In genomic region chrX:16305187-16305586, GRCh38 we compare ENCODE assay signal across 33 cellular contexts.
"Had no signal": no experiment of that assay in that cellular context is flagged by ENCODE, and none has a peak within 500 bp of the region (broad histone marks: within the 10 kb centered on the region; RNA-seq: fewer than 3 reads in every experiment).

No MANE protein-coding gene starts in this region.

- H3K4me1 ChIP-seq: pancreas, prostate gland had no signal

- H3K27ac ChIP-seq: pancreas, prostate gland, skin epidermis, thoracic aorta, VCaP had no signal

- H3K9me3 Mint-ChIP-seq: activated naive CD4-positive, alpha-beta T cell treated with anti-CD3 and anti-CD28 coated beads, Interleukin-2, amount 50 U/mL, for 24 hours; activated naive CD8-positive, alpha-beta T cell treated with anti-CD3 and anti-CD28 coated beads, Interleukin-2, amount 50 U/mL, for 24 hours; activated T-cell treated with anti-CD3 and anti-CD28 coated beads, Interleukin-2, amount 50 U/mL, for 4 hours; activated T-helper 2 cell treated with anti-CD3 and anti-CD28 coated beads, Interferon-gamma antibody, Interleukin-2, Interleukin-4, amounts not matched to agents 10 μg/mL and 5 μg/mL and 100 μg/mL, durations not matched to agents 14 hours and 24 hours and 36 hours; nephron progenitor cell; stimulated activated effector memory CD8-positive, alpha-beta T cell treated with anti-CD3 and anti-CD28 coated beads, Interleukin-12 subunit alpha, Interleukin-12 subunit beta, amount 100 ng/mL, for 72 hours; stimulated activated naive CD8-positive, alpha-beta T cell treated with anti-CD3 and anti-CD28 coated beads, Interleukin-15, Interleukin-2, amounts not matched to agents 100 ng/mL and 50 ng/mL, for 24 hours had no signal

- H3K4me3 Mint-ChIP-seq: activated naive CD4-positive, alpha-beta T cell treated with anti-CD3 and anti-CD28 coated beads, Interleukin-2, amount 50 U/mL, for 24 hours; activated naive CD8-positive, alpha-beta T cell treated with anti-CD3 and anti-CD28 coated beads, Interleukin-2, amount 50 U/mL, for 24 hours; activated T-cell treated with anti-CD3 and anti-CD28 coated beads, Interleukin-2, amount 50 U/mL, for 4 hours; naive B cell; nephron progenitor cell; stimulated activated effector memory CD8-positive, alpha-beta T cell treated with anti-CD3 and anti-CD28 coated beads, Interleukin-12 subunit alpha, Interleukin-12 subunit beta, amount 100 ng/mL, for 72 hours; stimulated activated naive CD8-positive, alpha-beta T cell treated with anti-CD3 and anti-CD28 coated beads, Interleukin-15, Interleukin-2, amounts not matched to agents 100 ng/mL and 50 ng/mL, for 24 hours had no signal

- H3K36me3 Mint-ChIP-seq: activated naive CD4-positive, alpha-beta T cell treated with anti-CD3 and anti-CD28 coated beads, Interleukin-2, amount 50 U/mL, for 24 hours; naive B cell; stimulated activated effector memory CD8-positive, alpha-beta T cell treated with anti-CD3 and anti-CD28 coated beads, Interleukin-12 subunit alpha, Interleukin-12 subunit beta, amount 100 ng/mL, for 72 hours had no signal

- ATAC-seq: activated naive CD8-positive, alpha-beta T cell treated with anti-CD3 and anti-CD28 coated beads, Interleukin-2, amount 50 U/mL, for 24 hours; activated T-cell treated with anti-CD3 and anti-CD28 coated beads, Interleukin-2, amount 50 U/mL, for 4 hours; left cardiac atrium; left ventricle myocardium superior; pancreas; sciatic nerve; stimulated activated effector memory CD8-positive, alpha-beta T cell treated with anti-CD3 and anti-CD28 coated beads, Interleukin-12 subunit alpha, Interleukin-12 subunit beta, amount 100 ng/mL, for 72 hours had no signal

- H3K27ac Mint-ChIP-seq: activated naive CD4-positive, alpha-beta T cell treated with anti-CD3 and anti-CD28 coated beads, Interleukin-2, amount 50 U/mL, for 24 hours; activated naive CD8-positive, alpha-beta T cell treated with anti-CD3 and anti-CD28 coated beads, Interleukin-2, amount 50 U/mL, for 24 hours; activated T-helper 2 cell treated with anti-CD3 and anti-CD28 coated beads, Interferon-gamma antibody, Interleukin-2, Interleukin-4, amounts not matched to agents 10 μg/mL and 5 μg/mL and 100 μg/mL, durations not matched to agents 14 hours and 24 hours and 36 hours; naive B cell; nephron progenitor cell; stimulated activated effector memory CD8-positive, alpha-beta T cell treated with anti-CD3 and anti-CD28 coated beads, Interleukin-12 subunit alpha, Interleukin-12 subunit beta, amount 100 ng/mL, for 72 hours; stimulated activated naive CD8-positive, alpha-beta T cell treated with anti-CD3 and anti-CD28 coated beads, Interleukin-15, Interleukin-2, amounts not matched to agents 100 ng/mL and 50 ng/mL, for 24 hours had no signal

- H3K4me1 Mint-ChIP-seq: activated naive CD4-positive, alpha-beta T cell treated with anti-CD3 and anti-CD28 coated beads, Interleukin-2, amount 50 U/mL, for 24 hours; activated naive CD8-positive, alpha-beta T cell treated with anti-CD3 and anti-CD28 coated beads, Interleukin-2, amount 50 U/mL, for 24 hours; naive B cell; nephron progenitor cell; stimulated activated effector memory CD8-positive, alpha-beta T cell treated with anti-CD3 and anti-CD28 coated beads, Interleukin-12 subunit alpha, Interleukin-12 subunit beta, amount 100 ng/mL, for 72 hours had no signal

- H3K9me3 ChIP-seq: pancreas, prostate gland, thoracic aorta had no signal

- H3K4me3 ChIP-seq: pancreas, prostate gland, skin epidermis, thoracic aorta had no signal

- DNase-seq: activated CD4-positive, alpha-beta T cell treated with anti-CD3 and anti-CD28 coated beads for 4 hours; activated CD4-positive, alpha-beta T cell treated with anti-CD3 and anti-CD28 coated beads, Interleukin-2, amount 50 U/mL, for 4 hours; activated CD8-positive, alpha-beta memory T cell treated with anti-CD3 and anti-CD28 coated beads for 24 hours; activated CD8-positive, alpha-beta memory T cell treated with anti-CD3 and anti-CD28 coated beads, Interleukin-2, amount 50 U/mL, for 4 hours; activated naive CD8-positive, alpha-beta T cell treated with anti-CD3 and anti-CD28 coated beads, Interleukin-2, amount 50 U/mL, for 24 hours; activated T-cell treated with anti-CD3 and anti-CD28 coated beads, Interleukin-2, amount 50 U/mL, for 4 hours; amygdala; caudate nucleus; cortex of kidney; head of caudate nucleus; hippocampal formation; left cardiac atrium; left ventricle myocardium superior; naive B cell; nephron progenitor cell; nucleus accumbens; pancreas; retina; stimulated activated CD4-positive, alpha-beta T cell treated with anti-CD3 and anti-CD28 coated beads, Interleukin-4, amount 100 ng/mL, for 24 hours; trophoblast cell had no signal

- FAIRE-seq: endothelial cell of umbilical vein, keratinocyte, pancreas, TTC549, urothelium cell line had no signal

- H3K36me3 ChIP-seq: pancreas, prostate gland, thoracic aorta had no signal
